In the genomic region with DNA sequence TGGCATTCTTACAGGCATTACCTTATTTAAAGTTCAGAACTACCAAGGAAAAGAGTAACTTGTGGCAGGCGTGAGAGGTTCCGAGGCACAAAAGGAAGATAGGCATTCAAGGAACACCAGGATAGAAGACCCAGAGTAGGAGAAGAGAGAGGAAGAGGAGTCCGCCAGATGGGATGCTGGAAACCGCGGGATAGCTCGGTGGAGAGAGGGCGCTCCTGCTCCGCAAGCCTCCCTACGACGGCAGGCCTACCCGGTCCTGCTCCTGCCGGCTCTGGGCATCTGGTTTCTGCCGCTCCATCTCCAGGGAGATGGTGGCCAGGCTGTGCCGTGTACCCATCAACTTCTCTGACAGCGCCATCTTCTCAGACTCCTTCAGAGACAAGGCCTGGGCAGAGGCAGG, we compare ENCODE assay signal across 14 cellular contexts. TPM values are rescaled to one million over a fixed set of nuclear protein-coding genes. Genes with fewer than 3 reads are reported as not detected.
DNase-seq lines count a peak whose midpoint lies in the region; ATAC-seq and TF ChIP-seq lines count a peak whose summit lies in the region.
"Had no signal": no experiment of that assay in that cellular context is flagged by ENCODE, and none has a peak within 500 bp of the region (broad histone marks: within the 10 kb centered on the region; RNA-seq: fewer than 3 reads in every experiment).

No MANE protein-coding gene starts in this region.

- H3K27ac ChIP-seq in endodermal cell (ENCODE audit: low read depth, low read length): no peak overlapping the region
- H3K27ac ChIP-seq in aorta (ENCODE audit: low read depth in 1 of 2, low read length in 2 of 2): no peak overlapping the region
- H3K27ac ChIP-seq in CD4-positive, alpha-beta memory T cell (ENCODE audit: low read depth, low read length): no peak overlapping the region
- no peak overlapping the region for H3K27ac ChIP-seq in RWPE1
- H3K27ac ChIP-seq: gastrocnemius medialis, VCaP had no signal

- H3K27me3 ChIP-seq in endodermal cell (ENCODE audit: control insufficient read depth, insufficient read depth, low read length, poor library complexity, severe bottlenecking): peaks cover 19% of the 10 kb centered on the region
- H3K27me3 ChIP-seq in aorta (ENCODE audit: control insufficient read depth in 1 of 2, insufficient read depth in 2 of 2, low read length in 1 of 2): no peaks in the 10 kb centered on the region
- no peaks in the 10 kb centered on the region for H3K27me3 ChIP-seq in CD4-positive, alpha-beta memory T cell (ENCODE audit: insufficient read depth, low read length)
- H3K27me3 ChIP-seq: gastrocnemius medialis had no signal

- peak in 1 of 2 donors; percentile 4 for ATAC-seq in natural killer cell treated with Interleukin-12 subunit alpha and Interleukin-12 subunit beta and Interleukin-15 and Interleukin-18, amount 100 ng/mL, for 72 hours
- ATAC-seq in natural killer cell (no peak), aorta (ENCODE audit: low FRiP score) (no peak)
- ATAC-seq: gastrocnemius medialis had no signal

- H3K36me3 ChIP-seq in endodermal cell (ENCODE audit: control insufficient read depth, insufficient read depth, low read length) (peaks cover 15% of the 10 kb centered on the region), aorta (ENCODE audit: control insufficient read depth in 1 of 2, insufficient read depth in 2 of 2, low read length in 1 of 2) (no peaks in the 10 kb centered on the region)
- peaks cover 18% of the 10 kb centered on the region for H3K36me3 ChIP-seq in CD4-positive, alpha-beta memory T cell (ENCODE audit: insufficient read depth, low read length)

- intact Hi-C loops in natural killer cell (cut with micrococcal nuclease): no loop called here
- intact Hi-C loops in aorta (cut with DNase I): loop anchor here in 1 of 2 donors (10.0 kb wide), 1 partner anchor 306 kb away; a partner anchor contains a TSS
- intact Hi-C loops in CD4-positive, alpha-beta memory T cell (cut with micrococcal nuclease): no loop called here

- H3K9ac ChIP-seq in endodermal cell (ENCODE audit: extremely low read depth, low read length, poor library complexity, severe bottlenecking): no peak overlapping the region

- no peak overlapping the region for H3K4me3 ChIP-seq in endodermal cell (ENCODE audit: low read length)
- no peak overlapping the region for H3K4me3 ChIP-seq in aorta (ENCODE audit: low read length in 2 of 2)
- H3K4me3 ChIP-seq in CD4-positive, alpha-beta memory T cell (ENCODE audit: low read length in 2 of 2): no peak overlapping the region
- H3K4me3 ChIP-seq: gastrocnemius medialis had no signal

- CTCF ChIA-PET in CD4-positive, alpha-beta memory T cell (lab: Charles Lee; ENCODE audit: partially characterized antibody): interaction anchor here (0.8 to 1.5 kb wide), 3 partner anchors 11 to 333 kb away, joined by 3 read pairs; no protein-coding TSS in a partner anchor
- CTCF ChIA-PET in RWPE1 (lab: Yijun Ruan, JAX): no interaction called here

- no peak overlapping the region for H3K4me3 Mint-ChIP-seq in natural killer cell treated with Interleukin-12 subunit alpha and Interleukin-12 subunit beta and Interleukin-15 and Interleukin-18, amount 100 ng/mL, for 72 hours
- H3K4me3 Mint-ChIP-seq in natural killer cell (no peak overlapping the region), endodermal cell (no peak overlapping the region), nephron progenitor cell (no peak overlapping the region)
- H3K4me3 Mint-ChIP-seq in CD4-positive, alpha-beta memory T cell: no peak overlapping the region
- H3K4me3 Mint-ChIP-seq: CD8-positive, alpha-beta memory T cell had no signal

- H3K9me3 ChIP-seq in endodermal cell (ENCODE audit: control insufficient read depth, low read length) (no peaks in the 10 kb centered on the region), aorta (ENCODE audit: control insufficient read depth, low read length) (no peaks in the 10 kb centered on the region)
- H3K9me3 ChIP-seq in CD4-positive, alpha-beta memory T cell (ENCODE audit: control insufficient read depth in 1 of 2, low read length in 2 of 2): no peaks in the 10 kb centered on the region
- H3K9me3 ChIP-seq: gastrocnemius medialis had no signal

- no peaks in the 10 kb centered on the region for H3K4me1 ChIP-seq in endodermal cell (ENCODE audit: control insufficient read depth, insufficient read depth, low read length)
- no peaks in the 10 kb centered on the region for H3K4me1 ChIP-seq in aorta (ENCODE audit: control insufficient read depth in 1 of 2, insufficient read depth in 2 of 2, low read length in 2 of 2)
- H3K4me1 ChIP-seq in CD4-positive, alpha-beta memory T cell (ENCODE audit: insufficient read depth, low read length): peaks cover 8% of the 10 kb centered on the region

- TF ChIP-seq CTCF in natural killer cell (IDR thresholded peaks at IDR 0.05): no peak
- TF ChIP-seq CTCF in endodermal cell (conservative IDR thresholded peaks at IDR 0.05): peak; percentile 60
- TF ChIP-seq CTCF in nephron progenitor cell (IDR thresholded peaks at IDR 0.05): no peak
- TF ChIP-seq CTCF in RWPE1 (conservative IDR thresholded peaks at IDR 0.05; ENCODE audit: low read depth): no peak

- DNase-seq in natural killer cell treated with Interleukin-12 subunit alpha and Interleukin-12 subunit beta and Interleukin-15 and Interleukin-18, amount 100 ng/mL, for 72 hours (ENCODE audit: low spot score): peak; percentile 63
- no peak for DNase-seq in natural killer cell
- peak; percentile 94 for DNase-seq in endodermal cell
- peak; percentile 48 for DNase-seq in nephron progenitor cell
- peak; percentile 44 to 86 for DNase-seq in aorta
- no peak for DNase-seq in CD4-positive, alpha-beta memory T cell
- DNase-seq in NCI-H774 (lab: John Stamatoyannopoulos, UW): no peak
- DNase-seq in RWPE1 (ENCODE audit: low spot score): no peak
- DNase-seq: Karpas-422, NCI-H226, small intestine had no signal

- H3K36me3 Mint-ChIP-seq in natural killer cell treated with Interleukin-12 subunit alpha and Interleukin-12 subunit beta and Interleukin-15 and Interleukin-18, amount 100 ng/mL, for 72 hours: no peaks in the 10 kb centered on the region
- no peaks in the 10 kb centered on the region for H3K36me3 Mint-ChIP-seq in natural killer cell
- no peaks in the 10 kb centered on the region for H3K36me3 Mint-ChIP-seq in endodermal cell (ENCODE audit: low read depth)
- H3K36me3 Mint-ChIP-seq in nephron progenitor cell (ENCODE audit: low read depth): no peaks in the 10 kb centered on the region
- no peaks in the 10 kb centered on the region for H3K36me3 Mint-ChIP-seq in CD4-positive, alpha-beta memory T cell
- H3K36me3 Mint-ChIP-seq: CD8-positive, alpha-beta memory T cell had no signal

- no peaks in the 10 kb centered on the region for H3K9me3 Mint-ChIP-seq in natural killer cell treated with Interleukin-12 subunit alpha and Interleukin-12 subunit beta and Interleukin-15 and Interleukin-18, amount 100 ng/mL, for 72 hours
- no peaks in the 10 kb centered on the region for H3K9me3 Mint-ChIP-seq in natural killer cell
- H3K9me3 Mint-ChIP-seq in endodermal cell: no peaks in the 10 kb centered on the region
- H3K9me3 Mint-ChIP-seq in nephron progenitor cell: no peaks in the 10 kb centered on the region
- no peaks in the 10 kb centered on the region for H3K9me3 Mint-ChIP-seq in CD4-positive, alpha-beta memory T cell
- H3K9me3 Mint-ChIP-seq: CD8-positive, alpha-beta memory T cell had no signal

- POLR2A ChIA-PET in CD4-positive, alpha-beta memory T cell (lab: Charles Lee; ENCODE audit: partially characterized antibody): no interaction called here
- POLR2A ChIA-PET in RWPE1 (lab: Yijun Ruan, JAX; ENCODE audit: low non-redundant PET): no interaction called here

- WGBS in endodermal cell (ENCODE audit: insufficient coverage in 1 of 2, insufficient read length in 1 of 2), 2 experiments: 84 to 87% methylated on average over 13 to 15 of the region's 15 CpGs
- WGBS in aorta, 2 donors: 73 to 76% methylated on average over 15 of the region's 15 CpGs

- H3K27ac Mint-ChIP-seq in natural killer cell treated with Interleukin-12 subunit alpha and Interleukin-12 subunit beta and Interleukin-15 and Interleukin-18, amount 100 ng/mL, for 72 hours: no peak overlapping the region
- no peak overlapping the region for H3K27ac Mint-ChIP-seq in natural killer cell
- H3K27ac Mint-ChIP-seq in endodermal cell: no peak overlapping the region
- no peak overlapping the region for H3K27ac Mint-ChIP-seq in nephron progenitor cell
- no peak overlapping the region for H3K27ac Mint-ChIP-seq in CD4-positive, alpha-beta memory T cell
- H3K27ac Mint-ChIP-seq: CD8-positive, alpha-beta memory T cell had no signal

- no peaks in the 10 kb centered on the region for H3K4me1 Mint-ChIP-seq in natural killer cell treated with Interleukin-12 subunit alpha and Interleukin-12 subunit beta and Interleukin-15 and Interleukin-18, amount 100 ng/mL, for 72 hours (ENCODE audit: low read depth in 2 of 2)
- H3K4me1 Mint-ChIP-seq in natural killer cell (no peaks in the 10 kb centered on the region), endodermal cell (no peaks in the 10 kb centered on the region), nephron progenitor cell (no peaks in the 10 kb centered on the region)
- no peaks in the 10 kb centered on the region for H3K4me1 Mint-ChIP-seq in CD4-positive, alpha-beta memory T cell
- H3K4me1 Mint-ChIP-seq: CD8-positive, alpha-beta memory T cell had no signal

- H3K27me3 Mint-ChIP-seq in natural killer cell treated with Interleukin-12 subunit alpha and Interleukin-12 subunit beta and Interleukin-15 and Interleukin-18, amount 100 ng/mL, for 72 hours: no peaks in the 10 kb centered on the region
- H3K27me3 Mint-ChIP-seq in natural killer cell (ENCODE audit: low read depth in 2 of 2) (no peaks in the 10 kb centered on the region), endodermal cell (ENCODE audit: insufficient read depth) (no peaks in the 10 kb centered on the region), nephron progenitor cell (ENCODE audit: low read depth, poor library complexity) (no peaks in the 10 kb centered on the region)
- H3K27me3 Mint-ChIP-seq in CD4-positive, alpha-beta memory T cell: no peaks in the 10 kb centered on the region
- H3K27me3 Mint-ChIP-seq: CD8-positive, alpha-beta memory T cell had no signal

RNA-seq across cellular contexts. Expression of a gene that starts 5.4 kb away (rescaled TPM):
- 10 to 100 TPM in 1 of 2 donors, 1 to 10 TPM in 1; 6.3 to 10.0 TPM for total RNA-seq in natural killer cell treated with Interleukin-12 subunit alpha and Interleukin-12 subunit beta and Interleukin-15 and Interleukin-18, amount 100 ng/mL, for 72 hours
- total RNA-seq in natural killer cell (10 to 100 TPM; 18.4 to 26.0 (median 22.8) TPM), endodermal cell (10 to 100 TPM; 39.2 to 42.5 TPM), aorta (10 to 100 TPM; 15.5 to 55.0 TPM)
- polyA plus RNA-seq in endodermal cell (2013, experiment 1 of 2): 37.2 TPM
- 29.5 TPM for polyA plus RNA-seq in endodermal cell (2013, experiment 2 of 2)
- 1 to 10 TPM; 7.9 to 9.6 TPM for polyA plus RNA-seq in aorta
- 10 to 100 TPM; 16.7 to 17.0 TPM for total RNA-seq in CD4-positive, alpha-beta memory T cell
- polyA plus RNA-seq in CD4-positive, alpha-beta memory T cell: 10 to 100 TPM in 1 of 2 donors, 1 to 10 TPM in 1; 4.1 to 10.4 TPM

RNA-seq across cellular contexts. Expression of a gene that starts 48.0 kb away (rescaled TPM):
- total RNA-seq in natural killer cell treated with Interleukin-12 subunit alpha and Interleukin-12 subunit beta and Interleukin-15 and Interleukin-18, amount 100 ng/mL, for 72 hours: 1,000 to 10,000 TPM; 1,591 to 3,879 TPM
- total RNA-seq in natural killer cell (1,000 to 10,000 TPM; 2,937 to 3,261 (median 3,038) TPM), endodermal cell (1,000 to 10,000 TPM; 2,483 to 3,611 TPM), aorta (1,000 to 10,000 TPM; 7,231 to 8,154 TPM)
- polyA plus RNA-seq in endodermal cell (2013, experiment 1 of 2): 11,872 TPM
- polyA plus RNA-seq in endodermal cell (2013, experiment 2 of 2): 14,577 TPM
- not detected for polyA plus RNA-seq in aorta
- 1,000 to 10,000 TPM; 3,010 to 3,866 TPM for total RNA-seq in CD4-positive, alpha-beta memory T cell
- polyA plus RNA-seq in CD4-positive, alpha-beta memory T cell: not detected
- polyA plus RNA-seq: CD8-positive, alpha-beta memory T cell; small intestine had no signal

Comparison
In these comparisons a context has a peak if more than half of its experiments do, and no peak if none do; other contexts are left out.
1. DNase-seq: peak in natural killer cell treated with Interleukin-12 subunit alpha and Interleukin-12 subunit beta and Interleukin-15 and Interleukin-18, amount 100 ng/mL, for 72 hours (single experiment), endodermal cell (single experiment), nephron progenitor cell (single experiment) and aorta (2 of 2); none in natural killer cell (single experiment), CD4-positive, alpha-beta memory T cell (0 of 5), NCI-H774 (single experiment) and RWPE1 (single experiment).